17 cellular contexts compared by ENCODE assay signal in genomic region chr17:8465381-8466158, GRCh38. TPM values are rescaled to one million over a fixed set of nuclear protein-coding genes. Genes with fewer than 3 reads are reported as not detected.
DNase-seq lines count a peak whose midpoint lies in the region; ATAC-seq and TF ChIP-seq lines count a peak whose summit lies in the region.
"Had no signal": no experiment of that assay in that cellular context is flagged by ENCODE, and none has a peak within 500 bp of the region (broad histone marks: within the 10 kb centered on the region; RNA-seq: fewer than 3 reads in every experiment).

No MANE protein-coding gene starts in this region.

- ATAC-seq in right cardiac atrium: no peak
- ATAC-seq in activated CD8-positive, alpha-beta memory T cell treated with anti-CD3 and anti-CD28 coated beads, Interleukin-2, amount 10 ng/mL, durations not matched to agents 7 days and 5 days: no peak

- H3K27me3 ChIP-seq in cardiac muscle cell (no peaks in the 10 kb centered on the region), right cardiac atrium (ENCODE audit: control insufficient read depth, insufficient read depth) (no peaks in the 10 kb centered on the region), tibial artery (no peaks in the 10 kb centered on the region), mesenchymal stem cell (ENCODE audit: control insufficient read depth in 1 of 2, insufficient read depth in 1 of 2, low read length in 2 of 2) (no peaks in the 10 kb centered on the region)
- H3K27me3 ChIP-seq: upper lobe of left lung had no signal

- H3K27ac Mint-ChIP-seq in chondrocyte (ENCODE audit: unreplicated experiment) (peak overlapping the region; percentile 75), mesothelial cell of epicardium (peak overlapping the region; percentile 18)
- H3K27ac Mint-ChIP-seq in activated CD8-positive, alpha-beta memory T cell treated with anti-CD3 and anti-CD28 coated beads, Interleukin-2, amount 10 ng/mL, durations not matched to agents 7 days and 5 days: no peak overlapping the region
- H3K27ac Mint-ChIP-seq: activated B cell treated with CpG ODN at 0.5 μM for 24 hours had no signal

- H2AK5ac ChIP-seq in mesenchymal stem cell (ENCODE audit: low read length, severe bottlenecking): no peak overlapping the region

- H3K4me1 ChIP-seq in cardiac muscle cell (ENCODE audit: low read depth) (peaks cover 14% of the 10 kb centered on the region), right cardiac atrium (ENCODE audit: control insufficient read depth, insufficient read depth, low read length) (peaks cover 11% of the 10 kb centered on the region), tibial artery (peaks cover 0 to 88% (median 61%) of the 10 kb centered on the region in 4 donors), mesenchymal stem cell (ENCODE audit: control insufficient read depth, insufficient read depth, low read depth, low read length) (peaks cover 5% of the 10 kb centered on the region)

- H3K79me1 ChIP-seq in mesenchymal stem cell (replicated peaks; ENCODE audit: low read length, poor library complexity, severe bottlenecking): peaks cover 50% of the 10 kb centered on the region

- H3K4me1 Mint-ChIP-seq in chondrocyte (ENCODE audit: low read depth) (peaks cover 53% of the 10 kb centered on the region), mesothelial cell of epicardium (peaks cover 22% of the 10 kb centered on the region)
- no peaks in the 10 kb centered on the region for H3K4me1 Mint-ChIP-seq in activated CD8-positive, alpha-beta memory T cell treated with anti-CD3 and anti-CD28 coated beads, Interleukin-2, amount 10 ng/mL, durations not matched to agents 7 days and 5 days
- H3K4me1 Mint-ChIP-seq: activated B cell treated with CpG ODN at 0.5 μM for 24 hours had no signal

- no peak overlapping the region for H4K8ac ChIP-seq in mesenchymal stem cell (ENCODE audit: low read length)

- 55% methylated on average over 18 of the region's 18 CpGs for WGBS in right cardiac atrium
- 85% methylated on average over 14 of the region's 18 CpGs for WGBS in mesenchymal stem cell

- H2AFZ ChIP-seq in mesenchymal stem cell (ENCODE audit: low read depth, low read length): no peak overlapping the region

- CTCF ChIA-PET in activated CD8-positive, alpha-beta memory T cell treated with anti-CD3 and anti-CD28 coated beads, Interleukin-2, amount 10 ng/mL, durations not matched to agents 7 days and 5 days (lab: Charles Lee): no interaction called here

- H3K18ac ChIP-seq in mesenchymal stem cell (ENCODE audit: low read depth in 1 of 2, low read length in 2 of 2): no peak overlapping the region

- H3K36me3 ChIP-seq in cardiac muscle cell: peaks cover 31% of the 10 kb centered on the region
- H3K36me3 ChIP-seq in tibial artery: peaks cover 27 to 76% (median 54%) of the 10 kb centered on the region in 3 donors
- peaks cover 65 to 74% of the 10 kb centered on the region in 2 experiments for H3K36me3 ChIP-seq in mesenchymal stem cell (ENCODE audit: control insufficient read depth in 1 of 2, insufficient read depth in 2 of 2, low read depth in 1 of 2, low read length in 2 of 2)

- H3K9ac ChIP-seq in mesenchymal stem cell (ENCODE audit: low read length): no peak overlapping the region

- no peaks in the 10 kb centered on the region for H3K9me3 ChIP-seq in cardiac muscle cell (ENCODE audit: low read depth)
- peaks cover 1% of the 10 kb centered on the region for H3K9me3 ChIP-seq in right cardiac atrium (ENCODE audit: control insufficient read depth, low read length)
- H3K9me3 ChIP-seq in tibial artery: no peaks in the 10 kb centered on the region
- no peaks in the 10 kb centered on the region for H3K9me3 ChIP-seq in mesenchymal stem cell (ENCODE audit: control insufficient read depth, low read length)
- H3K9me3 ChIP-seq: upper lobe of left lung had no signal

- H3K14ac ChIP-seq in mesenchymal stem cell (ENCODE audit: low read length in 2 of 2): no peak overlapping the region

- H3K4me3 Mint-ChIP-seq in chondrocyte (ENCODE audit: unreplicated experiment) (no peak overlapping the region), mesothelial cell of epicardium (no peak overlapping the region)
- no peak overlapping the region for H3K4me3 Mint-ChIP-seq in activated CD8-positive, alpha-beta memory T cell treated with anti-CD3 and anti-CD28 coated beads, Interleukin-2, amount 10 ng/mL, durations not matched to agents 7 days and 5 days
- H3K4me3 Mint-ChIP-seq: activated B cell treated with CpG ODN at 0.5 μM for 24 hours; activated naive CD4-positive, alpha-beta T cell treated with anti-CD3 and anti-CD28 coated beads, Interleukin-2, amount 50 U/mL, for 24 hours; naive B cell had no signal

- H2BK120ac ChIP-seq in mesenchymal stem cell (ENCODE audit: low read depth, low read length): no peak overlapping the region

- H3K27me3 Mint-ChIP-seq in chondrocyte (ENCODE audit: low read depth) (no peaks in the 10 kb centered on the region), mesothelial cell of epicardium (ENCODE audit: low read depth) (no peaks in the 10 kb centered on the region)
- H3K27me3 Mint-ChIP-seq in activated CD8-positive, alpha-beta memory T cell treated with anti-CD3 and anti-CD28 coated beads, Interleukin-2, amount 10 ng/mL, durations not matched to agents 7 days and 5 days: no peaks in the 10 kb centered on the region
- H3K27me3 Mint-ChIP-seq: activated B cell treated with CpG ODN at 0.5 μM for 24 hours; activated naive CD4-positive, alpha-beta T cell treated with anti-CD3 and anti-CD28 coated beads, Interleukin-2, amount 50 U/mL, for 24 hours; naive B cell had no signal

- no peak overlapping the region for H4K91ac ChIP-seq in mesenchymal stem cell (ENCODE audit: low read length)

- no peak overlapping the region for H2BK12ac ChIP-seq in mesenchymal stem cell (ENCODE audit: low read length in 2 of 2)

- no peak overlapping the region for H3K4ac ChIP-seq in mesenchymal stem cell (ENCODE audit: low read depth in 1 of 2, low read length in 2 of 2)

- intact Hi-C loops in right cardiac atrium (cut with DNase I): no loop called here
- intact Hi-C loops in tibial artery (cut with DNase I; ENCODE audit: low total_unique reads): no loop called here

- no peak overlapping the region for H3K4me2 ChIP-seq in mesenchymal stem cell (ENCODE audit: low read length, poor library complexity, severe bottlenecking)

- no peak for DNase-seq in cardiac muscle cell (ENCODE audit: low read depth in 1 of 2, low spot score in 1 of 2)
- no peak for DNase-seq in right cardiac atrium
- no peak for DNase-seq in chondrocyte (ENCODE audit: low spot score)
- no peak for DNase-seq in mesothelial cell of epicardium (ENCODE audit: low spot score in 2 of 2, unreplicated experiment in 2 of 2)
- DNase-seq in tibial artery: no peak
- DNase-seq in mesenchymal stem cell: no peak
- DNase-seq in activated CD8-positive, alpha-beta memory T cell treated with anti-CD3 and anti-CD28 coated beads, Interleukin-2, amount 10 ng/mL, durations not matched to agents 7 days and 5 days: no peak
- DNase-seq in activated CD4-positive, alpha-beta T cell treated with anti-CD3 and anti-CD28 coated beads, Interleukin-2, amount 50 U/mL, for 4 hours: no peak
- DNase-seq: activated B cell treated with CpG ODN at 0.5 μM for 24 hours; hippocampal formation; naive B cell; NCI-H187 treated with DMSO at 0.1 percent for 48 hours; NCI-H69; stimulated activated CD4-positive, alpha-beta T cell treated with anti-CD3 and anti-CD28 coated beads, Interleukin-2, amount 100 ng/mL, for 48 hours; SW 1271 had no signal

- peaks cover 24% of the 10 kb centered on the region for H3K36me3 Mint-ChIP-seq in chondrocyte (ENCODE audit: low read depth)
- peaks cover 19% of the 10 kb centered on the region for H3K36me3 Mint-ChIP-seq in mesothelial cell of epicardium
- peaks cover 25% of the 10 kb centered on the region for H3K36me3 Mint-ChIP-seq in activated CD8-positive, alpha-beta memory T cell treated with anti-CD3 and anti-CD28 coated beads, Interleukin-2, amount 10 ng/mL, durations not matched to agents 7 days and 5 days

- TF ChIP-seq CTCF in cardiac muscle cell (IDR thresholded peaks at IDR 0.05; ENCODE audit: low read depth, low read length) (no peak), chondrocyte (IDR thresholded peaks at IDR 0.05) (no peak), mesothelial cell of epicardium (IDR thresholded peaks at IDR 0.05; ENCODE audit: unreplicated experiment) (no peak), tibial artery (IDR thresholded peaks at IDR 0.05) (no peak)

- H3K27ac ChIP-seq in cardiac muscle cell (peak overlapping the region; percentile 72), right cardiac atrium (ENCODE audit: low read length) (no peak overlapping the region), tibial artery (peak overlapping the region; percentile 64 to 82), mesenchymal stem cell (ENCODE audit: low read length, poor library complexity, severe bottlenecking) (no peak overlapping the region)
- H3K27ac ChIP-seq: upper lobe of left lung had no signal

- no peaks in the 10 kb centered on the region for H3K9me3 Mint-ChIP-seq in chondrocyte (ENCODE audit: low read depth)
- no peaks in the 10 kb centered on the region for H3K9me3 Mint-ChIP-seq in mesothelial cell of epicardium
- H3K9me3 Mint-ChIP-seq in activated CD8-positive, alpha-beta memory T cell treated with anti-CD3 and anti-CD28 coated beads, Interleukin-2, amount 10 ng/mL, durations not matched to agents 7 days and 5 days (ENCODE audit: low read depth): no peaks in the 10 kb centered on the region
- H3K9me3 Mint-ChIP-seq: activated B cell treated with CpG ODN at 0.5 μM for 24 hours; activated naive CD4-positive, alpha-beta T cell treated with anti-CD3 and anti-CD28 coated beads, Interleukin-2, amount 50 U/mL, for 24 hours; naive B cell had no signal

- H2BK5ac ChIP-seq in mesenchymal stem cell (ENCODE audit: low read depth, low read length, poor library complexity, severe bottlenecking): no peak overlapping the region

- no peak overlapping the region for H3K4me3 ChIP-seq in cardiac muscle cell
- no peak overlapping the region for H3K4me3 ChIP-seq in right cardiac atrium (ENCODE audit: low read length)
- no peak overlapping the region for H3K4me3 ChIP-seq in tibial artery
- no peak overlapping the region for H3K4me3 ChIP-seq in mesenchymal stem cell (ENCODE audit: insufficient read depth in 1 of 2, low read depth in 1 of 2, low read length in 2 of 2)
- H3K4me3 ChIP-seq: upper lobe of left lung had no signal

- H3K23ac ChIP-seq in mesenchymal stem cell (ENCODE audit: low read length in 2 of 2): no peak overlapping the region

- no peak overlapping the region for H2BK15ac ChIP-seq in mesenchymal stem cell (ENCODE audit: low read depth, poor library complexity, severe bottlenecking)

RNA-seq across cellular contexts. Expression of gene NDEL1, which starts 29.9 kb away (rescaled TPM):
- total RNA-seq in cardiac muscle cell (34.8 and 47.3 TPM in 2 replicates), right cardiac atrium (10 to 100 TPM; 30.9 to 45.2 (median 32.4) TPM), chondrocyte (112 to 120 TPM (median 115 TPM) in 3 replicates), mesothelial cell of epicardium (60.2 to 63.3 TPM (median 61.2 TPM) in 3 replicates)
- polyA plus RNA-seq in cardiac muscle cell (21.3 and 25.7 TPM in 2 replicates), right cardiac atrium (27.3 TPM)
- 64.7 TPM for polyA plus RNA-seq in mesenchymal stem cell (2013, experiment 1 of 2)
- polyA plus RNA-seq in mesenchymal stem cell (2013, experiment 2 of 2): 65.9 TPM
- 10 to 100 TPM; 58.8 to 59.0 TPM for total RNA-seq in activated CD8-positive, alpha-beta memory T cell treated with anti-CD3 and anti-CD28 coated beads, Interleukin-2, amount 10 ng/mL, durations not matched to agents 7 days and 5 days

Comparison
In these comparisons a context has a peak if more than half of its experiments do, and no peak if none do; other contexts are left out.
1. H3K27ac ChIP-seq: peak in cardiac muscle cell (single experiment) and tibial artery (2 of 2); none in right cardiac atrium (single experiment) and mesenchymal stem cell (single experiment).